Comparison of ENCODE assay signal across 12 cellular contexts in the genomic region with DNA sequence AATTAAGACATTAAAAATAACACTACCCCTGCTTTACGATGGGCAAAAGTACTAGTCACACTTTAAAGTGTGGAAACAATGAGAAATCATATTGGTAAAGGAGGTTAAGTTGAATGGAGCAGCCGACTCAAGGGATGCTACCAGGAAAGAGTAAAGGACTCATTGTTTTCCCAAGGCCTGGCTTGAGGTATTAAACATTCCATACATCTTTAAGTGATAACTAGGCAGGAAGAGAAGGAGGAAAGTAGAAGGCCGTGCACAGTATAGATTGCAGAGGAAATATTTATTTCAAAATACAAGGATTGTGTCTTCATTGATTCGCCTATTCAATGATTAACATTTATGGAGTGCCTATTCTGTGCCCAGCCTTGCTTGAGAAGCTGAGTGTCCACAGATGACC. TPM values are rescaled to one million over a fixed set of nuclear protein-coding genes. Genes with fewer than 3 reads are reported as not detected.
DNase-seq lines count a peak whose midpoint lies in the region; ATAC-seq and TF ChIP-seq lines count a peak whose summit lies in the region.
"Had no signal": no experiment of that assay in that cellular context is flagged by ENCODE, and none has a peak within 500 bp of the region (broad histone marks: within the 10 kb centered on the region; RNA-seq: fewer than 3 reads in every experiment).

No MANE protein-coding gene starts in this region.

- H3K27ac ChIP-seq in PC-3 (ENCODE audit: low read length) = peak overlapping the region; percentile 47
- H3K27ac ChIP-seq in epithelial cell of prostate = peak overlapping the region; percentile 23
- H3K27ac ChIP-seq in mucosa of rectum (ENCODE audit: low read depth in 2 of 2, low read length in 2 of 2) = peak overlapping the region; percentile 20 to 26
- H3K27ac ChIP-seq: BLaER1 treated with 17β-estradiol and CSF1 and Interleukin-3, amounts not matched to agents 10 nM and 100 nM had no signal

- H3K4me1 ChIP-seq in PC-3 (ENCODE audit: insufficient read depth, low read length) = peaks cover 28% of the 10 kb centered on the region
- H3K4me1 ChIP-seq in mucosa of rectum (ENCODE audit: control insufficient read depth in 2 of 2, insufficient read depth in 2 of 2, low read length in 2 of 2) = peaks cover 12 to 39% of the 10 kb centered on the region in 2 donors
- H3K4me1 ChIP-seq: BLaER1 treated with 17β-estradiol and CSF1 and Interleukin-3, amounts not matched to agents 10 nM and 100 nM; HAP-1 had no signal

- POLR2A ChIA-PET in PC-3 (lab: Charles Lee; ENCODE audit: unreplicated experiment) = no interaction called here

- H3K79me2 ChIP-seq in PC-3 (ENCODE audit: low read length) = no peaks in the 10 kb centered on the region

- peak; percentile 93 for ATAC-seq in PC-3

- peaks cover 3% of the 10 kb centered on the region for H3F3A ChIP-seq in PC-3 (ENCODE audit: low read length, unreplicated experiment)

- no peaks in the 10 kb centered on the region for H3K9me3 ChIP-seq in PC-3 (ENCODE audit: low read length)
- H3K9me3 ChIP-seq in mucosa of rectum (ENCODE audit: control insufficient read depth in 2 of 2, low read length in 2 of 2) = no peaks in the 10 kb centered on the region
- H3K9me3 ChIP-seq in MG63 = no peaks in the 10 kb centered on the region
- H3K9me3 ChIP-seq: BLaER1 treated with 17β-estradiol and CSF1 and Interleukin-3, amounts not matched to agents 10 nM and 100 nM; HAP-1 had no signal

- H3K9ac ChIP-seq in PC-3 (ENCODE audit: low read length) (no peak overlapping the region), mucosa of rectum (ENCODE audit: low read depth in 1 of 2, low read length in 2 of 2) (no peak overlapping the region)
- H3K9ac ChIP-seq: BLaER1 treated with 17β-estradiol and CSF1 and Interleukin-3, amounts not matched to agents 10 nM and 100 nM had no signal

- BruUV-seq in PC-3 (replicated peaks; lab: Mats Ljungman, UMichigan) = no TSS peak

- no peak for TF ChIP-seq CTCF in PC-3 (conservative IDR thresholded peaks at IDR 0.05; ENCODE audit: low read depth, low read length)

- H2AFZ ChIP-seq in PC-3 (ENCODE audit: low read length) = peak overlapping the region; percentile 53; the same call in 1 of the 2 replicates

- H4K20me1 ChIP-seq in PC-3 (ENCODE audit: low read length) = no peaks in the 10 kb centered on the region
- H4K20me1 ChIP-seq: BLaER1 treated with 17β-estradiol and CSF1 and Interleukin-3, amounts not matched to agents 10 nM and 100 nM had no signal

- no peaks in the 10 kb centered on the region for H3K27me3 ChIP-seq in PC-3 (ENCODE audit: low read length)
- H3K27me3 ChIP-seq in mucosa of rectum (ENCODE audit: control insufficient read depth in 2 of 2, insufficient read depth in 2 of 2, low read length in 2 of 2) = no peaks in the 10 kb centered on the region
- no peaks in the 10 kb centered on the region for H3K27me3 ChIP-seq in MG63
- H3K27me3 ChIP-seq: BLaER1 treated with 17β-estradiol and CSF1 and Interleukin-3, amounts not matched to agents 10 nM and 100 nM had no signal

- H3K36me3 ChIP-seq in PC-3 (ENCODE audit: low read depth, low read length) (no peaks in the 10 kb centered on the region), mucosa of rectum (ENCODE audit: control insufficient read depth in 2 of 2, insufficient read depth in 2 of 2, low read length in 2 of 2) (no peaks in the 10 kb centered on the region), MG63 (no peaks in the 10 kb centered on the region)
- H3K36me3 ChIP-seq: BLaER1 treated with 17β-estradiol and CSF1 and Interleukin-3, amounts not matched to agents 10 nM and 100 nM; HAP-1 had no signal

- H3K9me2 ChIP-seq in PC-3 (replicated peaks; ENCODE audit: low read length) = no peaks in the 10 kb centered on the region

- CTCF ChIA-PET in PC-3 (lab: Charles Lee) = no interaction called here

- peak; percentile 10 for DNase-seq in ELR (ENCODE audit: low read depth)
- DNase-seq in PC-3 = peak; percentile 71
- no peak for DNase-seq in epithelial cell of prostate (ENCODE audit: low read depth, low spot score)
- DNase-seq in G401 (ENCODE audit: low spot score) = no peak
- no peak for DNase-seq in HPDE6-E6E7 (ENCODE audit: extremely low spot score)
- no peak for DNase-seq in MG63
- DNase-seq: ACHN; CD4-positive, CD25-positive, alpha-beta regulatory T cell; DMS 273 treated with DMSO at 0.1 percent for 48 hours had no signal

- H3K4me2 ChIP-seq in PC-3 (ENCODE audit: low read length) = peak overlapping the region; percentile 31; the same call in 1 of the 2 replicates
- H3K4me2 ChIP-seq: BLaER1 treated with 17β-estradiol and CSF1 and Interleukin-3, amounts not matched to agents 10 nM and 100 nM had no signal

- H3K4me3 ChIP-seq in PC-3 (ENCODE audit: low read length) = no peak overlapping the region
- H3K4me3 ChIP-seq in mucosa of rectum (ENCODE audit: low read length in 2 of 2) = no peak overlapping the region
- H3K4me3 ChIP-seq in MG63 = no peak overlapping the region
- H3K4me3 ChIP-seq: BLaER1 treated with 17β-estradiol and CSF1 and Interleukin-3, amounts not matched to agents 10 nM and 100 nM; HAP-1 had no signal

- intact Hi-C loops in PC-3 (cut with micrococcal nuclease) = loop anchor here (5.0 kb wide), 1 partner anchor 141 kb away; no protein-coding TSS in a partner anchor

- in situ Hi-C loops in G401 (cut with HindIII; ENCODE audit: low sequenced_read_pairs) = no loop called here

RNA-seq across cellular contexts. Expression of a gene that starts 20.6 kb away (rescaled TPM):
- total RNA-seq in PC-3 (2014; rRNA removed) = 31.4 and 37.4 TPM in 2 replicates
- 66.4 and 78.7 TPM in 2 replicates for total RNA-seq in G401 (2014; rRNA removed; shearing (Covaris generic))
- 44.1 and 80.0 TPM in 2 replicates for total RNA-seq in MG63 (2014; rRNA removed; shearing (Covaris generic); ENCODE audit: low replicate concordance)

Comparison
In these comparisons a context has a peak if more than half of its experiments do, and no peak if none do; other contexts are left out.
1. DNase-seq: peak in ELR (single experiment) and PC-3 (single experiment); none in epithelial cell of prostate (single experiment), G401 (single experiment), HPDE6-E6E7 (single experiment) and MG63 (single experiment).
2. Peak in every context shown above with its lines, with median percentiles within 50 percentile points of each other: H3K27ac ChIP-seq.